23 cellular contexts compared by ENCODE assay signal in the genomic region with DNA sequence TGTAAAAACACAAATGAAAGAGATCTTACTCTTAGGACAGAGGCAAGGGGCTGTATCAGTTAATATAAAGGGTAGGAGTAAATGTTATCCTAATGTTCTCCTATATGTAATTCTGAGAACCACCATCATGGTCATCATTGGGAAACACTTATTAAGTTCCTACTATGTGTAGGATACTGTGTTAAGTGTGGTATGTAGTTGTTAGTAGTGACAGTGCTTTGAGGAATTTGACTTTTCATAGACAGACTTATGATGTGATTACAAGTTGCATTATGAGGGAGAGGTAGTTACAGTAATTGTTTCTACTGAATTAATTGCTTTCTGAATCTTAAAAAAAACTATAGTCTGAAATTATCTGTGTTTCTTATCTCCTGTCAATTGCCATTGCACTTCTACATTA.
"Had no signal": no experiment of that assay in that cellular context is flagged by ENCODE, and none has a peak within 500 bp of the region (broad histone marks: within the 10 kb centered on the region; RNA-seq: fewer than 3 reads in every experiment).

No MANE protein-coding gene starts in this region.

- H3K9me3 ChIP-seq: MG63, SJSA1 had no signal

- H3K4me1 ChIP-seq: SJSA1 had no signal

- ATAC-seq: HepG2 had no signal

- H3K4me3 ChIP-seq: MG63, SJSA1, SK-N-MC had no signal

- DNase-seq: IMR-90, Karpas-422, KG1, MG63, NCI-H1092 treated with DMSO at 0.1 percent for 48 hours, NCI-H1436, NCI-H187, NCI-H2029, NCI-H2081 treated with DMSO at 0.1 percent for 48 hours, NCI-H2171, NCI-H226, NCI-H446, NCI-H510A, NCI-H524 treated with DMSO at 0.1 percent for 48 hours, NCI-H69, NCI-H774, Right ventricle myocardium superior, RPMI8226, SIG-M5 had no signal

- H3K27ac ChIP-seq: HL-60, SJSA1, SK-N-MC had no signal

- H3K36me3 ChIP-seq: MG63 had no signal

- H3K27me3 ChIP-seq: MG63, SJSA1 had no signal
